ENCODE assay signal across 10 cellular contexts in genomic region chr2:144509548-144510205, GRCh38. TPM values are rescaled to one million over a fixed set of nuclear protein-coding genes. Genes with fewer than 3 reads are reported as not detected.
DNase-seq lines count a peak whose midpoint lies in the region; FAIRE-seq and TF ChIP-seq lines count a peak whose summit lies in the region.
"Had no signal": no experiment of that assay in that cellular context is flagged by ENCODE, and none has a peak within 500 bp of the region (broad histone marks: within the 10 kb centered on the region; RNA-seq: fewer than 3 reads in every experiment).

No MANE protein-coding gene starts in this region.

- DNase-seq in CD8-positive, alpha-beta memory T cell = no peak
- DNase-seq in SJSA1 (ENCODE audit: low read depth in 1 of 2, low spot score in 2 of 2) (peak in 1 of 2 experiments; percentile 57), globus pallidus (ENCODE audit: low spot score) (peak; percentile 58), NCI-H748 treated with DMSO at 0.1 percent for 48 hours (lab: John Stamatoyannopoulos, UW) (no peak), GM12891 (ENCODE audit: insufficient read length, low spot score) (no peak), iPS-NIHi11 (ENCODE audit: low spot score) (no peak)
- DNase-seq in activated naive CD4-positive, alpha-beta T cell (lab: John Stamatoyannopoulos, UW) = no peak
- DNase-seq: NCI-H187 treated with DMSO at 0.1 percent for 48 hours had no signal

- peaks cover 40% of the 10 kb centered on the region for H3K4me1 ChIP-seq in CD8-positive, alpha-beta memory T cell (ENCODE audit: insufficient read depth, low read length)
- H3K4me1 ChIP-seq in SJSA1 (replicated peaks) (peaks cover 82% of the 10 kb centered on the region), rectal smooth muscle tissue (ENCODE audit: control insufficient read depth, insufficient read depth, low read length) (peaks cover 4% of the 10 kb centered on the region)

- no peak overlapping the region for H3K9ac ChIP-seq in rectal smooth muscle tissue (ENCODE audit: low read length)

- peak overlapping the region; percentile 60 for H3K27ac ChIP-seq in CD8-positive, alpha-beta memory T cell (ENCODE audit: low read depth, low read length)
- H3K27ac ChIP-seq in SJSA1 (peak overlapping the region; percentile 100), rectal smooth muscle tissue (ENCODE audit: low read depth, low read length) (peak overlapping the region; percentile 25)

- H3K4me1 Mint-ChIP-seq in CD8-positive, alpha-beta memory T cell = peaks cover 75 to 96% (median 91%) of the 10 kb centered on the region in 3 donors

- no peak for TF ChIP-seq POLR2A in GM12891 (IDR thresholded peaks at IDR 0.05; ENCODE audit: low read depth, low read length)

- no peaks in the 10 kb centered on the region for H3K36me3 ChIP-seq in CD8-positive, alpha-beta memory T cell (ENCODE audit: insufficient read depth, low read length)
- H3K36me3 ChIP-seq in SJSA1 = peaks cover 14% of the 10 kb centered on the region
- no peaks in the 10 kb centered on the region for H3K36me3 ChIP-seq in rectal smooth muscle tissue (ENCODE audit: control insufficient read depth, insufficient read depth, low read length)

- FAIRE-seq in GM12891 (lab: Jason Lieb, UNC) = no peak

- CTCF ChIA-PET in CD8-positive, alpha-beta memory T cell (lab: Charles Lee) = interaction anchor here (1.2 to 1.4 kb wide), 3 partner anchors 44 to 177 kb away, joined by 3 to 6 read pairs (median 3); no protein-coding TSS in a partner anchor

- H3K27me3 ChIP-seq in CD8-positive, alpha-beta memory T cell (ENCODE audit: insufficient read depth, low read length, poor library complexity, severe bottlenecking) = no peaks in the 10 kb centered on the region
- H3K27me3 ChIP-seq in SJSA1 (replicated peaks) = no peaks in the 10 kb centered on the region
- no peaks in the 10 kb centered on the region for H3K27me3 ChIP-seq in rectal smooth muscle tissue (ENCODE audit: control insufficient read depth, insufficient read depth, low read length)

- H3K9me3 ChIP-seq in CD8-positive, alpha-beta memory T cell (ENCODE audit: low read length) = no peaks in the 10 kb centered on the region
- no peaks in the 10 kb centered on the region for H3K9me3 ChIP-seq in SJSA1 (replicated peaks)

- H3K9me3 Mint-ChIP-seq in CD8-positive, alpha-beta memory T cell = peaks cover 0 to 2% (median 0%) of the 10 kb centered on the region in 5 donors
- H3K9me3 Mint-ChIP-seq: activated naive CD4-positive, alpha-beta T cell treated with anti-CD3 and anti-CD28 coated beads, Interleukin-2, amount 50 U/mL, for 72 hours had no signal

- H3K27ac Mint-ChIP-seq in CD8-positive, alpha-beta memory T cell = peak overlapping the region; percentile 32 to 99 (median 90)

- peaks cover 6 to 7% of the 10 kb centered on the region in 2 donors for H3K27me3 Mint-ChIP-seq in CD8-positive, alpha-beta memory T cell

- H3K36me3 Mint-ChIP-seq in CD8-positive, alpha-beta memory T cell = peaks cover 0 to 26% (median 2%) of the 10 kb centered on the region in 3 donors
- H3K36me3 Mint-ChIP-seq: activated naive CD4-positive, alpha-beta T cell treated with anti-CD3 and anti-CD28 coated beads, Interleukin-2, amount 50 U/mL, for 72 hours had no signal

- peak overlapping the region in 3 of 7 donors; percentile 18 to 56 (median 35) for H3K4me3 Mint-ChIP-seq in CD8-positive, alpha-beta memory T cell

- POLR2A ChIA-PET in CD8-positive, alpha-beta memory T cell (lab: Charles Lee) = interaction anchor here (0.6 to 1.3 kb wide), 3 partner anchors 127 to 212 kb away, joined by 3 to 8 read pairs (median 4); no protein-coding TSS in a partner anchor

- H3K4me3 ChIP-seq in CD8-positive, alpha-beta memory T cell (ENCODE audit: low read length) = no peak overlapping the region
- no peak overlapping the region for H3K4me3 ChIP-seq in SJSA1
- no peak overlapping the region for H3K4me3 ChIP-seq in rectal smooth muscle tissue (ENCODE audit: low read length)

TF ChIP-seq in GM12891, 5 proteins besides CTCF, POLR2A, EP300 and RAD21:
- TF ChIP-seq SPI1 (IDR thresholded peaks at IDR 0.05; ENCODE audit: low read depth, low read length) (no peak), PAX5 (IDR thresholded peaks at IDR 0.05; ENCODE audit: insufficient read depth, low read length, severe bottlenecking) (no peak), POU2F2 (IDR thresholded peaks at IDR 0.05; ENCODE audit: low read depth, low read length) (no peak), POLR2AphosphoS5 (IDR thresholded peaks at IDR 0.05; ENCODE audit: low read depth, low read length) (no peak), TAF1 (IDR thresholded peaks at IDR 0.05; ENCODE audit: low read depth, low read length) (no peak)

RNA-seq across cellular contexts. Expression of gene ZEB2, which starts 10.2 kb away (rescaled TPM):
- total RNA-seq in CD8-positive, alpha-beta memory T cell = 10 to 100 TPM; 32.7 to 35.8 TPM
- polyA plus RNA-seq in CD8-positive, alpha-beta memory T cell = 20.6 TPM
- total RNA-seq in SJSA1 (2014; rRNA removed; shearing (Covaris generic)) = 40.0 and 48.0 TPM in 2 replicates
- 1.3 TPM for polyA plus RNA-seq in GM12891 (2012; ENCODE audit: low read depth, missing spikeins)

Comparison
In these comparisons a context has a peak if more than half of its experiments do, and no peak if none do; other contexts are left out.
1. H3K27ac ChIP-seq: peak in every context shown above with its lines; median percentile 100 in SJSA1; 60 in CD8-positive, alpha-beta memory T cell; 25 in rectal smooth muscle tissue.